In genomic region chr19:50959731-50960500, GRCh38 we compare ENCODE assay signal across 2 cellular contexts.
TF ChIP-seq lines count a peak whose summit lies in the region.

No MANE protein-coding gene starts in this region.

TF ChIP-seq in SK-N-SH treated with all-trans-retinoic acid at 6 μM for 48 hours, 23 proteins besides CTCF, POLR2A, EP300 and RAD21:
- no peak for TF ChIP-seq TSHZ2 (CRISPR knock-in tag; IDR thresholded peaks at IDR 0.05)
- TF ChIP-seq BACH2 (CRISPR knock-in tag; IDR thresholded peaks at IDR 0.05; ENCODE audit: borderline replicate concordance) = no peak
- no peak for TF ChIP-seq ESRRG (CRISPR knock-in tag; IDR thresholded peaks at IDR 0.05)
- TF ChIP-seq OSR1 (CRISPR knock-in tag; IDR thresholded peaks at IDR 0.05) = no peak
- TF ChIP-seq POU6F1 (CRISPR knock-in tag; IDR thresholded peaks at IDR 0.05; ENCODE audit: borderline replicate concordance, low read depth) = no peak
- TF ChIP-seq, protein P1, sequence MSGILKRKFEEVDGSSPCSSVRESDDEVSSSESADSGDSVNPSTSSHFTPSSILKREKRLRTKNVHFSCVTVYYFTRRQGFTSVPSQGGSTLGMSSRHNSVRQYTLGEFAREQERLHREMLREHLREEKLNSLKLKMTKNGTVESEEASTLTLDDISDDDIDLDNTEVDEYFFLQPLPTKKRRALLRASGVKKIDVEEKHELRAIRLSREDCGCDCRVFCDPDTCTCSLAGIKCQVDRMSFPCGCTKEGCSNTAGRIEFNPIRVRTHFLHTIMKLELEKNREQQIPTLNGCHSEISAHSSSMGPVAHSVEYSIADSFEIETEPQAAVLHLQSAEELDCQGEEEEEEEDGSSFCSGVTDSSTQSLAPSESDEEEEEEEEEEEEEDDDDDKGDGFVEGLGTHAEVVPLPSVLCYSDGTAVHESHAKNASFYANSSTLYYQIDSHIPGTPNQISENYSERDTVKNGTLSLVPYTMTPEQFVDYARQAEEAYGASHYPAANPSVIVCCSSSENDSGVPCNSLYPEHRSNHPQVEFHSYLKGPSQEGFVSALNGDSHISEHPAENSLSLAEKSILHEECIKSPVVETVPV (CRISPR knock-in tag; IDR thresholded peaks at IDR 0.05) = no peak
- TF ChIP-seq ZNF70 (CRISPR knock-in tag; IDR thresholded peaks at IDR 0.05) = no peak
- no peak for TF ChIP-seq TCF4 (CRISPR knock-in tag; IDR thresholded peaks at IDR 0.05; ENCODE audit: borderline replicate concordance)
- TF ChIP-seq SNAI2 (CRISPR knock-in tag; IDR thresholded peaks at IDR 0.05) = no peak
- TF ChIP-seq TOX (CRISPR knock-in tag; IDR thresholded peaks at IDR 0.05; ENCODE audit: borderline replicate concordance) = no peak
- TF ChIP-seq, protein P2, sequence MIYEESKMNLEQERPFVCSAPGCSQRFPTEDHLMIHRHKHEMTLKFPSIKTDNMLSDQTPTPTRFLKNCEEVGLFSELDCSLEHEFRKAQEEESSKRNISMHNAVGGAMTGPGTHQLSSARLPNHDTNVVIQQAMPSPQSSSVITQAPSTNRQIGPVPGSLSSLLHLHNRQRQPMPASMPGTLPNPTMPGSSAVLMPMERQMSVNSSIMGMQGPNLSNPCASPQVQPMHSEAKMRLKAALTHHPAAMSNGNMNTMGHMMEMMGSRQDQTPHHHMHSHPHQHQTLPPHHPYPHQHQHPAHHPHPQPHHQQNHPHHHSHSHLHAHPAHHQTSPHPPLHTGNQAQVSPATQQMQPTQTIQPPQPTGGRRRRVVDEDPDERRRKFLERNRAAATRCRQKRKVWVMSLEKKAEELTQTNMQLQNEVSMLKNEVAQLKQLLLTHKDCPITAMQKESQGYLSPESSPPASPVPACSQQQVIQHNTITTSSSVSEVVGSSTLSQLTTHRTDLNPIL (CRISPR knock-in tag; IDR thresholded peaks at IDR 0.05; ENCODE audit: low read depth) = no peak
- no peak for TF ChIP-seq ARNTL (CRISPR knock-in tag; IDR thresholded peaks at IDR 0.05; ENCODE audit: borderline replicate concordance, low read depth)
- TF ChIP-seq RARB (CRISPR knock-in tag; IDR thresholded peaks at IDR 0.05) = no peak
- TF ChIP-seq ZFP3 (CRISPR knock-in tag; IDR thresholded peaks at IDR 0.05) = no peak
- TF ChIP-seq ZNF8 (CRISPR knock-in tag; IDR thresholded peaks at IDR 0.05) = no peak
- TF ChIP-seq ZFP30 (CRISPR knock-in tag; IDR thresholded peaks at IDR 0.05) = no peak
- no peak for TF ChIP-seq PPARA (CRISPR knock-in tag; IDR thresholded peaks at IDR 0.05; ENCODE audit: borderline replicate concordance)

TF ChIP-seq in SK-N-SH, 30 proteins besides CTCF, POLR2A, EP300 and RAD21 (continued from another document):
- TF ChIP-seq PBX3 (IDR thresholded peaks at IDR 0.05) (no peak), SMC3 (IDR thresholded peaks at IDR 0.05; ENCODE audit: low read depth, low read length) (no peak), NFIC (IDR thresholded peaks at IDR 0.05; ENCODE audit: borderline replicate concordance) (no peak), RCOR1 (IDR thresholded peaks at IDR 0.05; ENCODE audit: low read length) (no peak), CHD2 (IDR thresholded peaks at IDR 0.05; ENCODE audit: low read length, partially characterized antibody) (no peak), REST (IDR thresholded peaks at IDR 0.05; ENCODE audit: low read depth, low read length) (no peak), TEAD4 (IDR thresholded peaks at IDR 0.05; ENCODE audit: borderline replicate concordance, insufficient read depth) (no peak), TAF1 (IDR thresholded peaks at IDR 0.05; ENCODE audit: borderline replicate concordance, low read depth, low read length) (no peak)
- TF ChIP-seq, protein P3, sequence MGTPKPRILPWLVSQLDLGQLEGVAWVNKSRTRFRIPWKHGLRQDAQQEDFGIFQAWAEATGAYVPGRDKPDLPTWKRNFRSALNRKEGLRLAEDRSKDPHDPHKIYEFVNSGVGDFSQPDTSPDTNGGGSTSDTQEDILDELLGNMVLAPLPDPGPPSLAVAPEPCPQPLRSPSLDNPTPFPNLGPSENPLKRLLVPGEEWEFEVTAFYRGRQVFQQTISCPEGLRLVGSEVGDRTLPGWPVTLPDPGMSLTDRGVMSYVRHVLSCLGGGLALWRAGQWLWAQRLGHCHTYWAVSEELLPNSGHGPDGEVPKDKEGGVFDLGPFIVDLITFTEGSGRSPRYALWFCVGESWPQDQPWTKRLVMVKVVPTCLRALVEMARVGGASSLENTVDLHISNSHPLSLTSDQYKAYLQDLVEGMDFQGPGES (IDR thresholded peaks at IDR 0.05; ENCODE audit: low read depth, low read length) = no peak
